11 cellular contexts compared by ENCODE assay signal in genomic region chr10:133277277-133277992, GRCh38. TPM values are rescaled to one million over a fixed set of nuclear protein-coding genes. Genes with fewer than 3 reads are reported as not detected.
DNase-seq lines count a peak whose midpoint lies in the region; ATAC-seq and TF ChIP-seq lines count a peak whose summit lies in the region.
"Had no signal": no experiment of that assay in that cellular context is flagged by ENCODE, and none has a peak within 500 bp of the region (broad histone marks: within the 10 kb centered on the region; RNA-seq: fewer than 3 reads in every experiment).

No MANE protein-coding gene starts in this region.

- H3K27ac Mint-ChIP-seq in GM23338, result no peak overlapping the region
- H3K27ac Mint-ChIP-seq in activated CD8-positive, alpha-beta T cell treated with anti-CD3 and anti-CD28 coated beads, Interleukin-2, amount 10 ng/mL, durations not matched to agents 7 days and 5 days, result peak overlapping the region; percentile 92

- no peaks in the 10 kb centered on the region for H3K9me3 Mint-ChIP-seq in GM23338
- no peaks in the 10 kb centered on the region for H3K9me3 Mint-ChIP-seq in activated CD8-positive, alpha-beta T cell treated with anti-CD3 and anti-CD28 coated beads, Interleukin-2, amount 10 ng/mL, durations not matched to agents 7 days and 5 days (ENCODE audit: insufficient read depth)

- ATAC-seq in GM23338 (peak; percentile 7), lung (ENCODE audit: insufficient read depth, low FRiP score) (peak; percentile 6), HG03432 (IDR thresholded peaks at IDR 0.05; ENCODE audit: unreplicated experiment) (no peak)
- no peak for ATAC-seq in activated CD8-positive, alpha-beta T cell treated with anti-CD3 and anti-CD28 coated beads, Interleukin-2, amount 10 ng/mL, durations not matched to agents 7 days and 5 days

- peak overlapping the region in 3 of 10 experiments; percentile 62 to 72 (median 64); a peak in 5 of 20 replicates for H3K4me3 ChIP-seq in BLaER1 treated with 17β-estradiol and CSF1 and Interleukin-3, amounts not matched to agents 10 nM and 100 nM
- H3K4me3 ChIP-seq in GM23338, result peak overlapping the region; percentile 61
- no peak overlapping the region for H3K4me3 ChIP-seq in lung
- H3K4me3 ChIP-seq: adrenal gland had no signal

- peaks cover 18 to 34% (median 23%) of the 10 kb centered on the region in 11 experiments for H3K27me3 ChIP-seq in BLaER1 treated with 17β-estradiol and CSF1 and Interleukin-3, amounts not matched to agents 10 nM and 100 nM
- H3K27me3 ChIP-seq in GM23338 (ENCODE audit: insufficient read depth), result no peaks in the 10 kb centered on the region
- no peaks in the 10 kb centered on the region for H3K27me3 ChIP-seq in lung (ENCODE audit: control insufficient read depth, insufficient read depth)
- H3K27me3 ChIP-seq: adrenal gland had no signal

- H3K9ac ChIP-seq in BLaER1 treated with 17β-estradiol and CSF1 and Interleukin-3, amounts not matched to agents 10 nM and 100 nM, result peak overlapping the region in 10 of 11 experiments; percentile 31 to 74 (median 61); a peak in 10 of 22 replicates

- POLR2A ChIA-PET in activated CD8-positive, alpha-beta T cell treated with anti-CD3 and anti-CD28 coated beads, Interleukin-2, amount 10 ng/mL, durations not matched to agents 7 days and 5 days (lab: Charles Lee), result interaction anchor here (0.9 to 3.5 kb wide), 4 partner anchors 10 to 78 kb away, joined by 3 to 13 read pairs (median 4); no protein-coding TSS in a partner anchor

- peaks cover 20 to 49% (median 35%) of the 10 kb centered on the region in 11 experiments for H3K36me3 ChIP-seq in BLaER1 treated with 17β-estradiol and CSF1 and Interleukin-3, amounts not matched to agents 10 nM and 100 nM
- no peaks in the 10 kb centered on the region for H3K36me3 ChIP-seq in GM23338 (ENCODE audit: insufficient read depth)
- H3K36me3 ChIP-seq in lung (ENCODE audit: control insufficient read depth in 2 of 2, insufficient read depth in 2 of 2, low read length in 2 of 2), result peaks cover 0 to 42% of the 10 kb centered on the region in 2 donors

- WGBS in lung, 2 donors, result 72 to 79% methylated on average over 25 of the region's 25 CpGs

- no peaks in the 10 kb centered on the region for H3K79me2 ChIP-seq in GM23338 (replicated peaks; ENCODE audit: insufficient read depth)

- H3K9me3 ChIP-seq in BLaER1 treated with 17β-estradiol and CSF1 and Interleukin-3, amounts not matched to agents 10 nM and 100 nM (replicated peaks in 1 of 11), result no peaks in the 10 kb centered on the region
- no peaks in the 10 kb centered on the region for H3K9me3 ChIP-seq in lung (ENCODE audit: control insufficient read depth in 2 of 2, insufficient read depth in 1 of 2, low read length in 1 of 2)
- H3K9me3 ChIP-seq: adrenal gland, heart right ventricle had no signal

- H3K4me3 Mint-ChIP-seq in GM23338, result no peak overlapping the region
- H3K4me3 Mint-ChIP-seq in activated CD8-positive, alpha-beta T cell treated with anti-CD3 and anti-CD28 coated beads, Interleukin-2, amount 10 ng/mL, durations not matched to agents 7 days and 5 days, result peak overlapping the region; percentile 76

- peaks cover 4 to 85% (median 39%) of the 10 kb centered on the region in 11 experiments; a peak in 19 of 22 replicates for H4K20me1 ChIP-seq in BLaER1 treated with 17β-estradiol and CSF1 and Interleukin-3, amounts not matched to agents 10 nM and 100 nM
- no peaks in the 10 kb centered on the region for H4K20me1 ChIP-seq in GM23338 (replicated peaks; ENCODE audit: insufficient read depth)

- no peak for DNase-seq in GM23338 (ENCODE audit: low spot score)
- DNase-seq in activated CD8-positive, alpha-beta T cell treated with anti-CD3 and anti-CD28 coated beads, Interleukin-2, amount 10 ng/mL, durations not matched to agents 7 days and 5 days, result no peak
- DNase-seq in lung (ENCODE audit: low spot score), result no peak
- DNase-seq in SK-N-DZ (ENCODE audit: low spot score), result no peak
- DNase-seq in stimulated activated naive CD4-positive, alpha-beta T cell (lab: John Stamatoyannopoulos, UW), result no peak
- DNase-seq in T-helper 9 cell, result no peak

- no peaks in the 10 kb centered on the region for H3F3A ChIP-seq in GM23338 (replicated peaks; ENCODE audit: low read depth)

- peaks cover 7% of the 10 kb centered on the region for H3K36me3 Mint-ChIP-seq in GM23338 (ENCODE audit: low read depth)
- peaks cover 30% of the 10 kb centered on the region for H3K36me3 Mint-ChIP-seq in activated CD8-positive, alpha-beta T cell treated with anti-CD3 and anti-CD28 coated beads, Interleukin-2, amount 10 ng/mL, durations not matched to agents 7 days and 5 days (ENCODE audit: low read depth)

- H3K27me3 Mint-ChIP-seq in GM23338 (ENCODE audit: insufficient read depth, low read depth, poor library complexity), result no peaks in the 10 kb centered on the region
- no peaks in the 10 kb centered on the region for H3K27me3 Mint-ChIP-seq in activated CD8-positive, alpha-beta T cell treated with anti-CD3 and anti-CD28 coated beads, Interleukin-2, amount 10 ng/mL, durations not matched to agents 7 days and 5 days (ENCODE audit: low read depth)

- TF ChIP-seq CTCF in GM23338 (conservative IDR thresholded peaks at IDR 0.05; ENCODE audit: low read depth in 2 of 2) (no peak), lung (IDR thresholded peaks at IDR 0.05; ENCODE audit: control extremely low read depth, extremely low read depth) (no peak)

- peaks cover 4% of the 10 kb centered on the region; the same call in 2 of the 3 replicates for H3K4me1 Mint-ChIP-seq in GM23338
- peaks cover 49% of the 10 kb centered on the region for H3K4me1 Mint-ChIP-seq in activated CD8-positive, alpha-beta T cell treated with anti-CD3 and anti-CD28 coated beads, Interleukin-2, amount 10 ng/mL, durations not matched to agents 7 days and 5 days (ENCODE audit: low read depth)

- peaks cover 54 to 78% (median 68%) of the 10 kb centered on the region in 10 experiments for H3K4me1 ChIP-seq in BLaER1 treated with 17β-estradiol and CSF1 and Interleukin-3, amounts not matched to agents 10 nM and 100 nM
- H3K4me1 ChIP-seq in GM23338 (ENCODE audit: insufficient read depth) (no peaks in the 10 kb centered on the region), lung (ENCODE audit: control insufficient read depth in 2 of 2, insufficient read depth in 2 of 2, low read length in 2 of 2) (peaks cover 0 to 9% of the 10 kb centered on the region in 2 donors)

- no peak overlapping the region for H2AFZ ChIP-seq in GM23338

- H3K9me2 ChIP-seq in GM23338 (ENCODE audit: insufficient read depth), result no peaks in the 10 kb centered on the region

- CTCF ChIA-PET in activated CD8-positive, alpha-beta T cell treated with anti-CD3 and anti-CD28 coated beads, Interleukin-2, amount 10 ng/mL, durations not matched to agents 7 days and 5 days (lab: Charles Lee), result interaction anchor here (1.2 to 4.4 kb wide), 3 partner anchors 26 to 52 kb away, joined by 3 to 23 read pairs (median 3); no protein-coding TSS in a partner anchor

- H3K4me2 ChIP-seq in BLaER1 treated with 17β-estradiol and CSF1 and Interleukin-3, amounts not matched to agents 10 nM and 100 nM, result peak overlapping the region; percentile 87 to 100 (median 98)
- peak overlapping the region; percentile 87 for H3K4me2 ChIP-seq in GM23338

- peak overlapping the region in 8 of 11 experiments; percentile 45 to 79 (median 71); a peak in 16 of 22 replicates for H3K27ac ChIP-seq in BLaER1 treated with 17β-estradiol and CSF1 and Interleukin-3, amounts not matched to agents 10 nM and 100 nM
- H3K27ac ChIP-seq in GM23338 (ENCODE audit: low read depth) (no peak overlapping the region), lung (ENCODE audit: low read depth in 1 of 2, low read length in 1 of 2) (peak overlapping the region in 1 of 2 donors; percentile 30)

RNA-seq across cellular contexts. Expression of gene ADAM8, which starts 0.8 kb away (rescaled TPM):
- 5.5 and 7.4 TPM in 2 replicates for total RNA-seq in GM23338 (2014; rRNA removed; shearing (Covaris generic))
- polyA plus RNA-seq in GM23338 (2016; fragmentation: Nextera tagmentation; extraction: Ambion mirVana) (1.9 and 2.1 TPM in 2 replicates), lung (10 to 100 TPM in 1 of 2 donors, 1 to 10 TPM in 1; 4.4 to 79.2 TPM)
- 10 to 100 TPM; 69.9 to 75.5 TPM for total RNA-seq in activated CD8-positive, alpha-beta T cell treated with anti-CD3 and anti-CD28 coated beads, Interleukin-2, amount 10 ng/mL, durations not matched to agents 7 days and 5 days
- total RNA-seq in lung, result 10 to 100 TPM; 21.7 to 33.0 TPM
- 0.31 and 0.51 TPM in 2 replicates for polyA plus RNA-seq in SK-N-DZ (2014; cell fraction: cytosol; rRNA removed)
- 2.9 and 5.3 TPM in 2 replicates for polyA plus RNA-seq in SK-N-DZ (2014; cell fraction: nucleus; rRNA removed)

RNA-seq across cellular contexts. Expression of gene TUBGCP2, which starts 31.2 kb away (rescaled TPM):
- total RNA-seq in GM23338 (2014; rRNA removed; shearing (Covaris generic)), result 51.5 and 67.7 TPM in 2 replicates
- 56.6 and 59.6 TPM in 2 replicates for polyA plus RNA-seq in GM23338 (2016; fragmentation: Nextera tagmentation; extraction: Ambion mirVana)
- 10 to 100 TPM; 53.5 to 59.0 TPM for total RNA-seq in activated CD8-positive, alpha-beta T cell treated with anti-CD3 and anti-CD28 coated beads, Interleukin-2, amount 10 ng/mL, durations not matched to agents 7 days and 5 days
- total RNA-seq in lung, result 10 to 100 TPM; 41.7 to 65.9 TPM
- 10 to 100 TPM; 39.2 to 66.2 TPM for polyA plus RNA-seq in lung
- polyA plus RNA-seq in SK-N-DZ (2014; cell fraction: cytosol; rRNA removed), result 37.0 and 39.5 TPM in 2 replicates
- 75.6 and 78.8 TPM in 2 replicates for polyA plus RNA-seq in SK-N-DZ (2014; cell fraction: nucleus; rRNA removed)

RNA-seq across cellular contexts. Expression of gene ZNF511, which starts 31.3 kb away (rescaled TPM):
- total RNA-seq in GM23338 (2014; rRNA removed; shearing (Covaris generic)), result 41.0 and 41.3 TPM in 2 replicates
- polyA plus RNA-seq in GM23338 (2016; fragmentation: Nextera tagmentation; extraction: Ambion mirVana) (104 and 114 TPM in 2 replicates), lung (10 to 100 TPM; 33.8 to 79.9 TPM)
- total RNA-seq in activated CD8-positive, alpha-beta T cell treated with anti-CD3 and anti-CD28 coated beads, Interleukin-2, amount 10 ng/mL, durations not matched to agents 7 days and 5 days, result 10 to 100 TPM; 61.4 to 62.6 TPM
- total RNA-seq in lung, result 10 to 100 TPM; 18.6 to 53.5 TPM
- polyA plus RNA-seq in SK-N-DZ (2014; cell fraction: cytosol; rRNA removed), result 70.5 and 76.0 TPM in 2 replicates
- 86.7 and 89.6 TPM in 2 replicates for polyA plus RNA-seq in SK-N-DZ (2014; cell fraction: nucleus; rRNA removed)

RNA-seq across cellular contexts. Expression of gene VENTX, which starts 39.8 kb away (rescaled TPM):
- total RNA-seq in GM23338 (2014; rRNA removed; shearing (Covaris generic)), result 6.3 and 8.1 TPM in 2 replicates
- polyA plus RNA-seq in GM23338 (2016; fragmentation: Nextera tagmentation; extraction: Ambion mirVana) (4.8 and 5.1 TPM in 2 replicates), lung (1 to 10 TPM; 1.4 to 4.0 TPM)
- not detected for total RNA-seq in activated CD8-positive, alpha-beta T cell treated with anti-CD3 and anti-CD28 coated beads, Interleukin-2, amount 10 ng/mL, durations not matched to agents 7 days and 5 days
- total RNA-seq in lung, result 1 to 10 TPM in 1 of 2 donors, under 1 TPM in 1; 0.46 to 3.3 TPM
- not detected in 2 replicates for polyA plus RNA-seq in SK-N-DZ (2014; cell fraction: cytosol; rRNA removed)
- polyA plus RNA-seq in SK-N-DZ (2014; cell fraction: nucleus; rRNA removed), result not detected in 2 replicates
- total RNA-seq: Calu3 had no signal

RNA-seq across cellular contexts. Expression of gene UTF1, which starts 47.4 kb away (rescaled TPM):
- total RNA-seq in GM23338 (2014; rRNA removed; shearing (Covaris generic)), result 7.7 and 12.2 TPM in 2 replicates
- 51.4 and 55.7 TPM in 2 replicates for polyA plus RNA-seq in GM23338 (2016; fragmentation: Nextera tagmentation; extraction: Ambion mirVana)
- total RNA-seq in activated CD8-positive, alpha-beta T cell treated with anti-CD3 and anti-CD28 coated beads, Interleukin-2, amount 10 ng/mL, durations not matched to agents 7 days and 5 days, result not detected
- under 1 TPM in 1 of 2 donors, not detected in 1; 0.52 TPM for total RNA-seq in lung
- polyA plus RNA-seq in lung, result under 1 TPM in 1 of 2 donors, not detected in 1; 0.06 TPM
- not detected in 2 replicates for polyA plus RNA-seq in SK-N-DZ (2014; cell fraction: cytosol; rRNA removed)
- not detected in 2 replicates for polyA plus RNA-seq in SK-N-DZ (2014; cell fraction: nucleus; rRNA removed)
- total RNA-seq: Calu3, heart right ventricle had no signal
- polyA plus RNA-seq: heart right ventricle had no signal

Comparison
In these comparisons a context has a peak if more than half of its experiments do, and no peak if none do; other contexts are left out.
1. ATAC-seq: peak in GM23338 (single experiment) and lung (single experiment); none in activated CD8-positive, alpha-beta T cell treated with anti-CD3 and anti-CD28 coated beads, Interleukin-2, amount 10 ng/mL, durations not matched to agents 7 days and 5 days (single experiment) and HG03432 (single experiment).